32 cellular contexts compared by ENCODE assay signal in genomic region chr22:29166180-29166579, GRCh38. TPM values are rescaled to one million over a fixed set of nuclear protein-coding genes. Genes with fewer than 3 reads are reported as not detected.
DNase-seq lines count a peak whose midpoint lies in the region; ATAC-seq, FAIRE-seq and TF ChIP-seq lines count a peak whose summit lies in the region.
"Had no signal": no experiment of that assay in that cellular context is flagged by ENCODE, and none has a peak within 500 bp of the region (broad histone marks: within the 10 kb centered on the region; RNA-seq: fewer than 3 reads in every experiment).

No MANE protein-coding gene starts in this region.

- TF ChIP-seq CTCF in left ventricle myocardium inferior (IDR thresholded peaks at IDR 0.05; ENCODE audit: borderline replicate concordance), result no peak
- TF ChIP-seq CTCF in Loucy (conservative IDR thresholded peaks at IDR 0.05; ENCODE audit: low read length), result no peak
- no peak for TF ChIP-seq CTCF in endodermal cell (conservative IDR thresholded peaks at IDR 0.05)
- no peak for TF ChIP-seq CTCF in spleen (IDR thresholded peaks at IDR 0.05 in 8 of 11, conservative IDR thresholded peaks at IDR 0.05 in 3 of 11)

- H3K27ac Mint-ChIP-seq in endodermal cell, result no peak overlapping the region
- H3K27ac Mint-ChIP-seq: activated T-cell treated with anti-CD3 and anti-CD28 coated beads, Interleukin-2, amount 50 U/mL, for 72 hours had no signal

- TF ChIP-seq POLR2A in spleen (IDR thresholded peaks at IDR 0.05) (no peak), H54 (IDR thresholded peaks at IDR 0.05; ENCODE audit: low read depth, low read length) (no peak)

- WGBS in endodermal cell (ENCODE audit: insufficient coverage in 1 of 2, insufficient read length in 1 of 2), 2 experiments, result 94% methylated on average over 3 to 6 of the region's 6 CpGs
- WGBS in spleen, 5 donors, result 65 to 79% (median 72%) methylated on average over 6 of the region's 6 CpGs

- H3K4me1 Mint-ChIP-seq in endodermal cell, result no peaks in the 10 kb centered on the region

- H3K9me3 ChIP-seq in left ventricle myocardium inferior (replicated peaks) (no peaks in the 10 kb centered on the region), Loucy (ENCODE audit: insufficient read depth, low read depth, low read length) (no peaks in the 10 kb centered on the region), endodermal cell (ENCODE audit: control insufficient read depth, low read length) (no peaks in the 10 kb centered on the region), spleen (no peaks in the 10 kb centered on the region)
- H3K9me3 ChIP-seq: Caco-2, heart left ventricle, thoracic aorta had no signal

- H3K27me3 ChIP-seq in left ventricle myocardium inferior (ENCODE audit: low read depth) (no peaks in the 10 kb centered on the region), Loucy (ENCODE audit: insufficient read depth, low read length, poor library complexity, severe bottlenecking) (no peaks in the 10 kb centered on the region), endodermal cell (ENCODE audit: control insufficient read depth, insufficient read depth, low read length, poor library complexity, severe bottlenecking) (no peaks in the 10 kb centered on the region), spleen (replicated peaks in 1 of 7) (peaks cover 0 to 9% (median 0%) of the 10 kb centered on the region in 7 donors)
- H3K27me3 ChIP-seq: dorsolateral prefrontal cortex, heart left ventricle had no signal

- peaks cover 14% of the 10 kb centered on the region for H3K27me3 Mint-ChIP-seq in endodermal cell (ENCODE audit: insufficient read depth)

- H3K4me1 ChIP-seq in left ventricle myocardium inferior, result no peaks in the 10 kb centered on the region
- peaks cover 49% of the 10 kb centered on the region for H3K4me1 ChIP-seq in Loucy (ENCODE audit: insufficient read depth, low read length, poor library complexity, severe bottlenecking)
- H3K4me1 ChIP-seq in endodermal cell (ENCODE audit: control insufficient read depth, insufficient read depth, low read length), result no peaks in the 10 kb centered on the region
- peaks cover 0 to 35% (median 16%) of the 10 kb centered on the region in 6 donors for H3K4me1 ChIP-seq in spleen
- H3K4me1 ChIP-seq: Caco-2 had no signal

- no peak overlapping the region for H3K4me3 Mint-ChIP-seq in endodermal cell

- H3K4me3 ChIP-seq in left ventricle myocardium inferior (no peak overlapping the region), Loucy (ENCODE audit: low read length, poor library complexity, severe bottlenecking) (no peak overlapping the region), endodermal cell (ENCODE audit: low read length) (no peak overlapping the region), spleen (no peak overlapping the region)
- H3K4me3 ChIP-seq: dorsolateral prefrontal cortex, heart left ventricle, thoracic aorta had no signal

- peak overlapping the region; percentile 82 for H3K4me2 ChIP-seq in Loucy (ENCODE audit: low read depth, low read length, poor library complexity, severe bottlenecking)

- H3K27ac ChIP-seq in left ventricle myocardium inferior (replicated peaks) (no peak overlapping the region), endodermal cell (ENCODE audit: low read depth, low read length) (no peak overlapping the region), spleen (no peak overlapping the region)
- H3K27ac ChIP-seq: dorsolateral prefrontal cortex, epithelial cell of prostate, heart left ventricle, thoracic aorta had no signal

- no peaks in the 10 kb centered on the region for H3K9me3 Mint-ChIP-seq in endodermal cell
- H3K9me3 Mint-ChIP-seq: activated T-cell treated with anti-CD3 and anti-CD28 coated beads, Interleukin-2, amount 50 U/mL, for 72 hours had no signal

- DNase-seq in cardiac septum (ENCODE audit: low spot score) (peak; percentile 9), left ventricle myocardium inferior (no peak), endodermal cell (peak; percentile 24), spleen (peak; percentile 33), retina (no peak), H54 (ENCODE audit: insufficient read length, low spot score) (no peak)
- DNase-seq: ACHN; activated CD4-positive, alpha-beta T cell treated with anti-CD3 and anti-CD28 coated beads for 48 hours; activated naive CD4-positive, alpha-beta T cell treated with anti-CD3 and anti-CD28 coated beads, Interleukin-2, amount 50 U/mL, for 16 hours; activated T-cell treated with anti-CD3 and anti-CD28 coated beads, Interleukin-2, amount 50 U/mL, for 72 hours; C1 segment of cervical spinal cord; Caco-2; central memory CD4-positive, alpha-beta T cell; DMS79 treated with DMSO at 0.1 percent for 48 hours; foreskin fibroblast; Kasumi-1; left cardiac atrium; mesendoderm; naive thymus-derived CD8-positive, alpha-beta T cell; NCI-H1048; NCI-H187 treated with DMSO at 0.1 percent for 48 hours; NCI-H69; stimulated activated CD4-positive, alpha-beta T cell treated with anti-CD3 and anti-CD28 coated beads, Interleukin-4, amount 100 ng/mL, for 24 hours; stimulated activated naive CD4-positive, alpha-beta T cell had no signal

- H3K36me3 Mint-ChIP-seq in endodermal cell (ENCODE audit: low read depth), result no peaks in the 10 kb centered on the region
- H3K36me3 Mint-ChIP-seq: naive thymus-derived CD8-positive, alpha-beta T cell had no signal

- no peaks in the 10 kb centered on the region for H4K20me1 ChIP-seq in Loucy (ENCODE audit: insufficient read depth, low read length, poor library complexity, severe bottlenecking)

- no peak for FAIRE-seq in H54 (lab: Jason Lieb, UNC)
- FAIRE-seq: astrocyte had no signal

- H3K36me3 ChIP-seq in left ventricle myocardium inferior (no peaks in the 10 kb centered on the region), Loucy (ENCODE audit: insufficient read depth, low read length) (no peaks in the 10 kb centered on the region), endodermal cell (ENCODE audit: control insufficient read depth, insufficient read depth, low read length) (no peaks in the 10 kb centered on the region), spleen (no peaks in the 10 kb centered on the region)
- H3K36me3 ChIP-seq: heart left ventricle, thoracic aorta had no signal

- no peaks in the 10 kb centered on the region for H3K79me2 ChIP-seq in Loucy (ENCODE audit: insufficient read depth, low read length)

- H2AFZ ChIP-seq in Loucy (ENCODE audit: low read length), result no peak overlapping the region

- ATAC-seq in GM18909 (IDR thresholded peaks at IDR 0.05; ENCODE audit: poor library complexity, unreplicated experiment), result no peak
- ATAC-seq: heart left ventricle; left cardiac atrium; naive thymus-derived CD8-positive, alpha-beta T cell had no signal

- peak overlapping the region; percentile 68 for H3K9ac ChIP-seq in Loucy (ENCODE audit: low read depth, low read length, poor library complexity, severe bottlenecking)
- no peak overlapping the region for H3K9ac ChIP-seq in endodermal cell (ENCODE audit: extremely low read depth, low read length, poor library complexity, severe bottlenecking)

- no peaks in the 10 kb centered on the region for H3K9me2 ChIP-seq in Loucy (replicated peaks; ENCODE audit: low read depth, low read length)

- peaks cover 3% of the 10 kb centered on the region; the same call in 1 of the 2 replicates for H3F3A ChIP-seq in Loucy (ENCODE audit: low read depth)

- intact Hi-C loops in cardiac septum (cut with DNase I), result no loop called here
- intact Hi-C loops in left ventricle myocardium inferior (cut with micrococcal nuclease), result no loop called here
- intact Hi-C loops in spleen (cut with DNase I; ENCODE audit: low total_unique reads), result no loop called here

RNA-seq across cellular contexts. Expression of gene EMID1, which starts 39.5 kb away (rescaled TPM):
- total RNA-seq in cardiac septum (1.3 TPM), left ventricle myocardium inferior (0.74 TPM), endodermal cell (10 to 100 TPM; 19.8 to 41.8 TPM), spleen (10 to 100 TPM; 38.0 to 90.3 (median 62.0) TPM)
- 29.6 TPM for polyA plus RNA-seq in endodermal cell (2013, experiment 1 of 2)
- 23.9 TPM for polyA plus RNA-seq in endodermal cell (2013, experiment 2 of 2)
- polyA plus RNA-seq in spleen, result 10 to 100 TPM; 18.5 to 62.6 (median 60.4) TPM
- total RNA-seq: naive thymus-derived CD8-positive, alpha-beta T cell; T-helper 1 cell treated with Interleukin-12 subunit alpha and Interleukin-12 subunit beta and Interleukin-4 antibody, amounts not matched to agents 30 ng/mL and 1 ng/mL, for 36 hours had no signal
- polyA plus RNA-seq: naive thymus-derived CD8-positive, alpha-beta T cell had no signal

Comparison
In these comparisons a context has a peak if more than half of its experiments do, and no peak if none do; other contexts are left out.
1. DNase-seq: peak in cardiac septum (single experiment), endodermal cell (single experiment) and spleen (single experiment); none in left ventricle myocardium inferior (single experiment), retina (single experiment) and H54 (single experiment).